Comparison of ENCODE assay signal across 8 cellular contexts in the genomic region with DNA sequence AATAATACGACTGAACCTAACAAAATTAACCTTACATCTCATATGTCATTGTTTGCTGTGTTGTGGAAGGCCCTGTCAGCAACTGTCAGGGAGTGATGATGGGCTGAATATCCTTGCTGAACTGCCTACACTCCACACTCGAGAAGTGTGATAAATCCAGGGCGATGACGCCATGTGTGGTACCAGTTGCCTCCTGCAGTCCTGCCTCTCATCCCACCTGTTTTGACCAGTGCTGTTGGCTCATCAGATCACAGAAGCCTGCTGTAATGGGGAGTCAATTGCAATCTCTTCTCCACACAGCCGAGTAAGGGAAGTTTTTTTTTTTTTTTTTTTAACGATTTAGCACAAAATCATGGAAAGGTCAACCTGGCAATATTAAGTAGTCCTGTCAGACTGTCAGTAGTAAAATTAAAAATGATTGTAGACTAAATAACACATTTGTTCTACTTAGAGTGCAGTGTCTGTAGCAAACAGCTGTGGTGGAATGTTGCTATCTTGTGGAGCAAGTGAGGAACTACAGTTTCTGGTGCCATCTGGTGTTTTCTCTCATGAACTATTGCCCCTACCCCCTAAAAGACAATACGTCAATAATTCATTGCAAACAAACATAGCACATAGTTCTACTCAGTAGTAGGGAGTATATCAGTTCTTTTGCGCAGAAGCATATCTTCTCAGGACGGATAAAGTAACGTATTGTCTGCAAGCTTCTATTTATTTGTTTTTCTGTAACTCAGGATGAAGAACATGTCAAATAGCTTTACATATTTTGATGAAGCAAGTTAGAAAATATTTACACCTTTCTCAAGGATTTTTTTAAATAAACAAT.
DNase-seq lines count a peak whose midpoint lies in the region; ATAC-seq and TF ChIP-seq lines count a peak whose summit lies in the region.

No MANE protein-coding gene starts in this region.

- no peak overlapping the region for H3K4me3 Mint-ChIP-seq in HFFc6
- no peak overlapping the region for H3K4me3 Mint-ChIP-seq in activated naive CD4-positive, alpha-beta T cell treated with anti-CD3 and anti-CD28 coated beads for 36 hours

- H3K36me3 Mint-ChIP-seq in HFFc6 (ENCODE audit: low read depth), result no peaks in the 10 kb centered on the region
- no peaks in the 10 kb centered on the region for H3K36me3 Mint-ChIP-seq in activated naive CD4-positive, alpha-beta T cell treated with anti-CD3 and anti-CD28 coated beads for 36 hours (ENCODE audit: low read depth)

- H3K27ac Mint-ChIP-seq in HFFc6, result no peak overlapping the region
- H3K27ac Mint-ChIP-seq in activated naive CD4-positive, alpha-beta T cell treated with anti-CD3 and anti-CD28 coated beads for 36 hours, result no peak overlapping the region

- H3K27me3 Mint-ChIP-seq in HFFc6 (ENCODE audit: insufficient read depth), result no peaks in the 10 kb centered on the region; the same call in none of the 2 replicates
- H3K27me3 Mint-ChIP-seq in activated naive CD4-positive, alpha-beta T cell treated with anti-CD3 and anti-CD28 coated beads for 36 hours (ENCODE audit: low read depth), result peaks cover 3% of the 10 kb centered on the region

- CTCF ChIA-PET in AG04450 (lab: Charles Lee), result interaction anchor here (1.0 kb wide), 3 partner anchors 195 to 207 kb away, joined by 3 to 14 read pairs (median 3); no protein-coding TSS in a partner anchor
- CTCF ChIA-PET in activated naive CD4-positive, alpha-beta T cell treated with anti-CD3 and anti-CD28 coated beads for 36 hours (lab: Charles Lee), result interaction anchor here (0.6 to 1.2 kb wide), 2 partner anchors 25 to 727 kb away, joined by 3 read pairs; no protein-coding TSS in a partner anchor

- ATAC-seq in GM18520 (IDR thresholded peaks at IDR 0.05; ENCODE audit: unreplicated experiment) (no peak), GM21390 (IDR thresholded peaks at IDR 0.05; ENCODE audit: unreplicated experiment) (no peak)

- H3K27me3 ChIP-seq in AG04450 (ENCODE audit: control insufficient read depth, insufficient read depth, low read length), result no peaks in the 10 kb centered on the region
- H3K27me3 ChIP-seq in tibial artery, result no peaks in the 10 kb centered on the region

- intact Hi-C loops in tibial artery (cut with DNase I; ENCODE audit: low total_unique reads), result no loop called here
- intact Hi-C loops in activated naive CD4-positive, alpha-beta T cell treated with anti-CD3 and anti-CD28 coated beads for 36 hours (cut with micrococcal nuclease), result no loop called here

- H3K4me3 ChIP-seq in AG04450 (ENCODE audit: low read depth, low read length), result no peak overlapping the region
- H3K4me3 ChIP-seq in tibial artery, result no peak overlapping the region

- no peak for DNase-seq in AG04450 (ENCODE audit: low read depth, low spot score)
- DNase-seq in HFFc6, result peak; percentile 30
- DNase-seq in RPMI8226, result peak; percentile 44
- DNase-seq in inferior parietal cortex (ENCODE audit: extremely low spot score), result peak; percentile 75
- no peak for DNase-seq in tibial artery
- no peak for DNase-seq in activated naive CD4-positive, alpha-beta T cell treated with anti-CD3 and anti-CD28 coated beads for 36 hours

- H3K4me1 Mint-ChIP-seq in HFFc6 (ENCODE audit: low read depth), result no peaks in the 10 kb centered on the region
- no peaks in the 10 kb centered on the region for H3K4me1 Mint-ChIP-seq in activated naive CD4-positive, alpha-beta T cell treated with anti-CD3 and anti-CD28 coated beads for 36 hours (ENCODE audit: low read depth)

- TF ChIP-seq CTCF in AG04450 (IDR thresholded peaks at IDR 0.05; ENCODE audit: low read depth, low read length) (peak; percentile 83), HFFc6 (IDR thresholded peaks at IDR 0.05) (peak; percentile 82), tibial artery (IDR thresholded peaks at IDR 0.05) (no peak)

- H3K9me3 ChIP-seq in AG04450 (ENCODE audit: control insufficient read depth, insufficient read depth, low read length), result no peaks in the 10 kb centered on the region
- H3K9me3 ChIP-seq in tibial artery, result no peaks in the 10 kb centered on the region

- POLR2A ChIA-PET in AG04450 (lab: Yijun Ruan, JAX), result no interaction called here

- H3K27ac ChIP-seq in AG04450 (ENCODE audit: low read depth, low read length) (no peak overlapping the region), tibial artery (no peak overlapping the region)

- H3K9me3 Mint-ChIP-seq in HFFc6, result no peaks in the 10 kb centered on the region
- H3K9me3 Mint-ChIP-seq in activated naive CD4-positive, alpha-beta T cell treated with anti-CD3 and anti-CD28 coated beads for 36 hours, result peaks cover 5% of the 10 kb centered on the region

- H3K4me1 ChIP-seq in tibial artery, result no peaks in the 10 kb centered on the region

- no peaks in the 10 kb centered on the region for H3K36me3 ChIP-seq in tibial artery

Comparison
In these comparisons a context has a peak if more than half of its experiments do, and no peak if none do; other contexts are left out.
1. DNase-seq: peak in HFFc6 (single experiment), RPMI8226 (single experiment) and inferior parietal cortex (single experiment); none in AG04450 (single experiment), tibial artery (0 of 2) and activated naive CD4-positive, alpha-beta T cell treated with anti-CD3 and anti-CD28 coated beads for 36 hours (single experiment).
2. CTCF ChIP-seq: peak in AG04450 (single experiment) and HFFc6 (single experiment); none in tibial artery (0 of 2).